Comparison of ENCODE assay signal across 8 cellular contexts in the genomic region with DNA sequence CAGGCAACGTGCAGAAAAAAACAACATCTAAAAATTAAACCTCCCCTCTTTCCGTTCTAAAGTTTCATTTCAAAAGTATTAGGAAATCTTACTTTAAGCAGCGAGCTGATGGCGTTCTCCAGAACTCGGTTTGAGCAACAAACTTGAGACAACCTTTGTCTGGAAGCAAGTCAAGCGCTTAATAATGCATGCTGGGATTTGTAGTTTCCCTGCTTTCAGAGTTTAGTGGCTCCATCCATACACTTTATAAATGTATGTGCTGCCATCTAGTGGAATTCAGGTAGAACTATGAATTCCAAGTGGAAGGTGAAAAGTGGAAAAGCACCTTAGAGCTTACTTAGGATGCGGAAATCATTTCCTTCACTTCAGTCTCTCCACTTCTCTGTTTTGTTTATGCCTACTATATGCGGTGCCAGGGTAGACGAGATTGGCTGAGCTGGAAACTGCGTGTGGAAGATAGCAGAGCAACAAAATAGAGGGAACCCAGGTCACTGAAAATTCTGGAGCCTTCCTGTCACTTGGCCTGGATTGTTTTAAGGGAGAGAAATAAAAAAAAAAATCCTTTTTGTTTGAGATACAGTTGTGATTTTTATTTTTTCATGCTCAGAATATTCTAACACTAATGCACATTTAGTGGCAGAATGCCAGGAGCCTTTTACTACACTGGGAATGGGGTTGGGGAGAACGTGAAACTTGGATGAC. TPM values are rescaled to one million over a fixed set of nuclear protein-coding genes. Genes with fewer than 3 reads are reported as not detected.
DNase-seq lines count a peak whose midpoint lies in the region; ATAC-seq and TF ChIP-seq lines count a peak whose summit lies in the region.

A gene (minus strand): TSS at position 144 of the 702 bp plus-strand sequence. CDS start 3,580 bp downstream, outside the sequence.

- peak; percentile 94 for ATAC-seq in HCT116

- peak; percentile 50 to 74 (median 72) for TF ChIP-seq CTCF in HCT116 (IDR thresholded peaks at IDR 0.05 in 2 of 3, conservative IDR thresholded peaks at IDR 0.05 in 1 of 3; ENCODE audit: borderline replicate concordance in 1 of 3, insufficient read depth in 1 of 3, low read depth in 2 of 3, low read length in 2 of 3)

- intact Hi-C loops in HCT116 (cut with micrococcal nuclease), result loop anchor here (5.0 to 10.0 kb wide), 3 partner anchors 275 to 835 kb away; a partner anchor contains a TSS
- intact Hi-C loops in head of caudate nucleus (cut with DNase I), result loop anchor here (10.0 kb wide), 3 partner anchors 55 to 665 kb away; no protein-coding TSS in a partner anchor

- H3K27ac ChIP-seq in HCT116 (ENCODE audit: low read depth, low read length), result no peak within 1 kb of the TSS

- no peaks in the 10 kb centered on the region for H3K9me3 ChIP-seq in HCT116 (ENCODE audit: control insufficient read depth in 1 of 2, insufficient read depth in 1 of 2, low read depth in 1 of 2, low read length in 2 of 2)
- H3K9me3 ChIP-seq in adipocyte (ENCODE audit: control insufficient read depth, low read length), result no peaks in the 10 kb centered on the region

- peaks cover 0 to 10% of the 10 kb centered on the region in 2 experiments; a peak in 2 of 4 replicates for H3K4me1 ChIP-seq in HCT116 (ENCODE audit: control insufficient read depth in 1 of 2, insufficient read depth in 2 of 2, low read length in 2 of 2)
- H3K4me1 ChIP-seq in adipocyte (ENCODE audit: control insufficient read depth, insufficient read depth, low read length), result peaks cover 19% of the 10 kb centered on the region

- RAD21 ChIA-PET in HCT116 (lab: Charles Lee; ENCODE audit: low non-redundant PET in 1 of 2, low total read pairs in 2 of 2, uncharacterized antibody in 2 of 2, unreplicated experiment in 2 of 2), result interaction anchor here in 1 of 2 experiments (0.6 to 0.9 kb wide), 2 partner anchors 272 to 479 kb away, joined by 3 read pairs; a partner anchor contains a TSS

- H3K4me3 ChIP-seq in HCT116 (replicated peaks in 1 of 2; ENCODE audit: low read depth in 1 of 2, low read length in 2 of 2) (peak within 1 kb of the TSS; percentile 11 to 42; a peak in 3 of 4 replicates), adipocyte (ENCODE audit: low read length) (peak within 1 kb of the TSS; percentile 91)

- H3K4me2 ChIP-seq in HCT116 (ENCODE audit: low read length), result peak within 1 kb of the TSS; percentile 59

- BruUV-seq in HCT116 (replicated peaks; lab: Mats Ljungman, UMichigan), result no TSS peak

- TF ChIP-seq RAD21 in HCT116 (IDR thresholded peaks at IDR 0.05; ENCODE audit: low read depth), result peak; percentile 89

- H3K9ac ChIP-seq in HCT116 (ENCODE audit: low read length) (no peak within 1 kb of the TSS), adipocyte (ENCODE audit: low read length) (peak within 1 kb of the TSS; percentile 92)

- peak within 1 kb of the TSS; percentile 90 for H2AFZ ChIP-seq in HCT116 (ENCODE audit: low read depth, low read length, poor library complexity, severe bottlenecking)

- no peaks in the 10 kb centered on the region for H4K20me1 ChIP-seq in HCT116 (ENCODE audit: insufficient read depth)

- no peaks in the 10 kb centered on the region for H3K79me2 ChIP-seq in HCT116 (ENCODE audit: insufficient read depth, low read length)

- CTCF ChIA-PET in HCT116 (lab: Charles Lee), result interaction anchor here (0.7 to 3.2 kb wide), 11 partner anchors 9 to 686 kb away, joined by 3 to 23 read pairs (median 3); no protein-coding TSS in a partner anchor

- DNase-seq in NK-92 treated with Interleukin-12 subunit alpha and Interleukin-12 subunit beta, amount 100 ng/mL, for 24 hours (lab: John Stamatoyannopoulos, UW), result peak; percentile 1
- DNase-seq in NK-92 (lab: John Stamatoyannopoulos, UW; ENCODE audit: unreplicated experiment) (no peak), HCT116 (ENCODE audit: low read depth, low spot score) (peak; percentile 79), LoVo (ENCODE audit: low spot score) (peak; percentile 93), SHP77 (lab: John Stamatoyannopoulos, UW) (peak; percentile 51 to 67), adipocyte (ENCODE audit: low read depth) (peak; percentile 99), head of caudate nucleus (peak in 28 of 42 donors; percentile 9 to 84 (median 54)), non-pigmented ciliary epithelial cell (ENCODE audit: low read depth) (peak; percentile 93)

- POLR2A ChIA-PET in HCT116 (lab: Charles Lee), result no interaction called here

- no peaks in the 10 kb centered on the region for H3K9me2 ChIP-seq in HCT116 (ENCODE audit: insufficient read depth)

- peak; percentile 51 for TF ChIP-seq POLR2A in HCT116 (IDR thresholded peaks at IDR 0.05; ENCODE audit: borderline replicate concordance, extremely low read depth, insufficient read depth, insufficient read length)

- H3K36me3 ChIP-seq in HCT116 (ENCODE audit: control insufficient read depth in 1 of 2, insufficient read depth in 2 of 2, low read length in 2 of 2) (no peaks in the 10 kb centered on the region), adipocyte (ENCODE audit: control insufficient read depth, insufficient read depth, low read length, severe bottlenecking) (no peaks in the 10 kb centered on the region)

- H3K27me3 ChIP-seq in HCT116 (ENCODE audit: insufficient read depth, low read length), result no peaks in the 10 kb centered on the region
- no peaks in the 10 kb centered on the region for H3K27me3 ChIP-seq in adipocyte (replicated peaks; ENCODE audit: control insufficient read depth, insufficient read depth, low read length)

TF ChIP-seq in HCT116, 20 proteins besides CTCF, POLR2A, EP300 and RAD21:
- TF ChIP-seq TCF7L2 (IDR thresholded peaks at IDR 0.05; ENCODE audit: borderline replicate concordance, extremely low read depth, insufficient read depth, insufficient read length), result no peak
- TF ChIP-seq CBX3 (IDR thresholded peaks at IDR 0.05; ENCODE audit: low read depth), result peak; percentile 64; the same call in 1 of the 2 replicates
- TF ChIP-seq, protein P1, sequence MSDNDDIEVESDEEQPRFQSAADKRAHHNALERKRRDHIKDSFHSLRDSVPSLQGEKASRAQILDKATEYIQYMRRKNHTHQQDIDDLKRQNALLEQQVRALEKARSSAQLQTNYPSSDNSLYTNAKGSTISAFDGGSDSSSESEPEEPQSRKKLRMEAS (IDR thresholded peaks at IDR 0.05), result no peak
- peak; percentile 71 for TF ChIP-seq YY1 (IDR thresholded peaks at IDR 0.05; ENCODE audit: extremely low read depth, insufficient replicate concordance, low read depth, low read length)
- no peak for TF ChIP-seq ZFX (IDR thresholded peaks at IDR 0.05)
- no peak; the same call in 1 of the 2 replicates for TF ChIP-seq ELF1 (IDR thresholded peaks at IDR 0.05; ENCODE audit: borderline replicate concordance, low read depth)
- TF ChIP-seq CEBPB (IDR thresholded peaks at IDR 0.05; ENCODE audit: low read depth), result peak; percentile 52; the same call in 1 of the 2 replicates
- no peak; the same call in 1 of the 2 replicates for TF ChIP-seq JUND (IDR thresholded peaks at IDR 0.05)
- TF ChIP-seq ZNF274 (IDR thresholded peaks at IDR 0.05; ENCODE audit: low read depth, low read length), result no peak
- TF ChIP-seq SP1 (IDR thresholded peaks at IDR 0.05; ENCODE audit: low read depth), result peak; percentile 38; the same call in 1 of the 2 replicates
- peak; percentile 25; the same call in 1 of the 2 replicates for TF ChIP-seq POLR2AphosphoS5 (IDR thresholded peaks at IDR 0.05; ENCODE audit: low read depth, low read length)
- no peak for TF ChIP-seq FOSL1 (IDR thresholded peaks at IDR 0.05; ENCODE audit: low read depth)
- no peak for TF ChIP-seq EZH2 (IDR thresholded peaks at IDR 0.05)

RNA-seq across cellular contexts. Expression of the gene that starts here (rescaled TPM):
- 5.0 TPM for total RNA-seq in HCT116 (2021; ENCODE audit: unreplicated experiment)
- polyA plus RNA-seq in HCT116 (2012), result 4.1 and 4.6 TPM in 2 replicates
